ENCODE assay signal across 8 cellular contexts in the genomic region with DNA sequence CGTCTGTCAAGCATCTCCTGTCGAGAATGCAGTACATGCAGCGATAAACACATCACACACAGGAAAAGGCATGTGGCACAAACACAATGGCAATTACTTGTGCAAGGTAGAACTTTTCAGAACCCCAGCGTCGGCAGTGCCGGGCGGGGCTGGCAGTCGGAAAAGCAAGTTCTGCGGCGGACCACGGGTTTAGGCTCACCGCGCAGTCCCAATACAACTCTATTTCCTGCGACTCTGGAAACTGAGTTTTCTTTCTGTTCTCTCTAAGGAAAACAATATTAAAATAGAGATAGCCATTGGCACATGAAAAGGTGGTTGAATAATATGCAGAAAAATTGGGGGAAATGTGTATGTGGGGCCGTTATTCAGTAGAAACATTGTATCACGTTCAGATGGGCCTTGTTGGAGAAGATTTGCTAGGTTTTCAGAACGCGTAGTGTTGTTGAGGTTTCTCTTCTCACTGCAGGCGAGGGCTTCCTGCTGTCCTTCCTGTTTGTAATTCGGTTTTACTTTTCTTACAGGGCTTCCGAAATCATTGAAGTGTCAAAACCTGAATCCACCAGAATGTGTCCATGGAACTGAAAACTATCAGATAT.
DNase-seq lines count a peak whose midpoint lies in the region; ATAC-seq and TF ChIP-seq lines count a peak whose summit lies in the region.

No MANE protein-coding gene starts in this region.

- H3K4me1 ChIP-seq in PC-9 (replicated peaks; ENCODE audit: insufficient read depth) (no peaks in the 10 kb centered on the region), stomach smooth muscle (ENCODE audit: control insufficient read depth, insufficient read depth, low read length) (peaks cover 11% of the 10 kb centered on the region), vagina (no peaks in the 10 kb centered on the region)

- H3K27me3 Mint-ChIP-seq in activated CD4-positive, alpha-beta T cell treated with anti-CD3 and anti-CD28 coated beads for 36 hours, result peaks cover 2% of the 10 kb centered on the region

- no peaks in the 10 kb centered on the region for H3F3A ChIP-seq in PC-9 (ENCODE audit: insufficient read depth, low read depth)

- H3K36me3 ChIP-seq in PC-9 (ENCODE audit: low read depth), result no peaks in the 10 kb centered on the region
- no peaks in the 10 kb centered on the region for H3K36me3 ChIP-seq in stomach smooth muscle (ENCODE audit: control insufficient read depth in 2 of 2, insufficient read depth in 2 of 2, low read length in 2 of 2)
- no peaks in the 10 kb centered on the region for H3K36me3 ChIP-seq in vagina

- H3K9ac ChIP-seq in stomach smooth muscle (ENCODE audit: low read length in 2 of 2), result peak overlapping the region; percentile 16 to 51

- H2AFZ ChIP-seq in PC-9, result no peak overlapping the region

- H3K27me3 ChIP-seq in PC-9 (ENCODE audit: insufficient read depth, low read depth) (peaks cover 17% of the 10 kb centered on the region), stomach smooth muscle (ENCODE audit: control insufficient read depth in 1 of 2, insufficient read depth in 2 of 2, low read length in 2 of 2) (no peaks in the 10 kb centered on the region), vagina (no peaks in the 10 kb centered on the region)

- CTCF ChIA-PET in activated CD4-positive, alpha-beta T cell treated with anti-CD3 and anti-CD28 coated beads for 36 hours (lab: Charles Lee), result interaction anchor here (1.0 kb wide), 1 partner anchor 514 kb away, joined by 6 read pairs; no protein-coding TSS in a partner anchor
- CTCF ChIA-PET in PC-9 (lab: Charles Lee), result no interaction called here

- no peak for TF ChIP-seq POLR2A in vagina (IDR thresholded peaks at IDR 0.05)

- no peak for TF ChIP-seq CTCF in PC-9 (conservative IDR thresholded peaks at IDR 0.05)
- no peak for TF ChIP-seq CTCF in vagina (IDR thresholded peaks at IDR 0.05)

- no peaks in the 10 kb centered on the region for H3K36me3 Mint-ChIP-seq in activated CD4-positive, alpha-beta T cell treated with anti-CD3 and anti-CD28 coated beads for 36 hours (ENCODE audit: low read depth)

- H3K9me3 ChIP-seq in PC-9 (ENCODE audit: insufficient read depth, low read depth), result no peaks in the 10 kb centered on the region
- H3K9me3 ChIP-seq in stomach smooth muscle (ENCODE audit: control insufficient read depth in 2 of 2, low read length in 2 of 2), result no peaks in the 10 kb centered on the region
- no peaks in the 10 kb centered on the region for H3K9me3 ChIP-seq in vagina

- ATAC-seq in activated CD4-positive, alpha-beta T cell treated with anti-CD3 and anti-CD28 coated beads for 36 hours, result peak; percentile 60
- peak; percentile 51 for ATAC-seq in Right ventricle myocardium superior (ENCODE audit: poor library complexity)

- no peak for DNase-seq in activated CD4-positive, alpha-beta T cell treated with anti-CD3 and anti-CD28 coated beads for 36 hours
- no peak for DNase-seq in activated CD4-positive, alpha-beta T cell treated with anti-CD3 and anti-CD28 coated beads, Interleukin-2, amount 50 U/mL, for 1 hour
- DNase-seq in PC-9 (no peak), Right ventricle myocardium superior (no peak), NCI-H146 treated with DMSO at 0.1 percent for 48 hours (lab: John Stamatoyannopoulos, UW; ENCODE audit: unreplicated experiment) (no peak), SW480 (ENCODE audit: low spot score) (no peak), vagina (ENCODE audit: extremely low spot score in 2 of 2) (no peak)

- no TSS peak for BruUV-seq in PC-9 (replicated peaks; lab: Mats Ljungman, UMichigan)

- H3K4me3 ChIP-seq in PC-9 (no peak overlapping the region), stomach smooth muscle (ENCODE audit: low read length in 2 of 2) (peak overlapping the region; percentile 65 to 74), vagina (peak overlapping the region in 1 of 2 donors; percentile 38)

- no peaks in the 10 kb centered on the region for H3K79me2 ChIP-seq in PC-9 (ENCODE audit: low read depth)

- H3K27ac ChIP-seq in PC-9 (no peak overlapping the region), stomach smooth muscle (ENCODE audit: low read length) (no peak overlapping the region), vagina (no peak overlapping the region)

- H3K9me2 ChIP-seq in PC-9 (ENCODE audit: insufficient read depth), result no peaks in the 10 kb centered on the region

- H3K4me2 ChIP-seq in PC-9, result peak overlapping the region; percentile 38; the same call in 1 of the 2 replicates

- intact Hi-C loops in activated CD4-positive, alpha-beta T cell treated with anti-CD3 and anti-CD28 coated beads for 36 hours (cut with DNase I, micrococcal nuclease), result loop anchor here (1.0 kb wide), 1 partner anchor 514 kb away; no protein-coding TSS in a partner anchor
- intact Hi-C loops in PC-9 (cut with micrococcal nuclease; ENCODE audit: unreplicated experiment) (loop anchor here (2.0 kb wide), 1 partner anchor 267 kb away; no protein-coding TSS in a partner anchor), Right ventricle myocardium superior (cut with DNase I) (loop anchor here (5.0 to 10.0 kb wide), 3 partner anchors 267 to 729 kb away; no protein-coding TSS in a partner anchor), vagina (cut with DNase I) (loop anchor here (2.0 kb wide), 1 partner anchor 511 kb away; no protein-coding TSS in a partner anchor)

- H3K4me3 Mint-ChIP-seq in activated CD4-positive, alpha-beta T cell treated with anti-CD3 and anti-CD28 coated beads for 36 hours, result peak overlapping the region; percentile 50

- H4K20me1 ChIP-seq in PC-9 (ENCODE audit: insufficient read depth), result no peaks in the 10 kb centered on the region

- H3K27ac Mint-ChIP-seq in activated CD4-positive, alpha-beta T cell treated with anti-CD3 and anti-CD28 coated beads for 36 hours, result peak overlapping the region; percentile 30

- H3K9me3 Mint-ChIP-seq in activated CD4-positive, alpha-beta T cell treated with anti-CD3 and anti-CD28 coated beads for 36 hours (ENCODE audit: low read depth), result no peaks in the 10 kb centered on the region

- H3K4me1 Mint-ChIP-seq in activated CD4-positive, alpha-beta T cell treated with anti-CD3 and anti-CD28 coated beads for 36 hours, result peaks cover 12% of the 10 kb centered on the region

- POLR2A ChIA-PET in activated CD4-positive, alpha-beta T cell treated with anti-CD3 and anti-CD28 coated beads for 36 hours (lab: Charles Lee), result no interaction called here
- POLR2A ChIA-PET in PC-9 (lab: Charles Lee; ENCODE audit: unreplicated experiment), result no interaction called here
